ENCODE assay signal across 3 cellular contexts in genomic region chr2:157247068-157247407, GRCh38.
TF ChIP-seq lines count a peak whose summit lies in the region.

No MANE protein-coding gene starts in this region.

TF ChIP-seq in A549, 52 proteins besides CTCF, POLR2A, EP300 and RAD21:
- TF ChIP-seq FOSB (CRISPR knock-in tag; IDR thresholded peaks at IDR 0.05) (peak; percentile 59; the same call in 1 of the 2 replicates), EHF (CRISPR knock-in tag; IDR thresholded peaks at IDR 0.05) (peak; percentile 92; the same call in 1 of the 2 replicates), HOXA7 (CRISPR knock-in tag; IDR thresholded peaks at IDR 0.05) (no peak), CEBPB (IDR thresholded peaks at IDR 0.05) (no peak), ZNF302 (CRISPR knock-in tag; IDR thresholded peaks at IDR 0.05) (peak; percentile 83; the same call in 1 of the 2 replicates), RARB (CRISPR knock-in tag; IDR thresholded peaks at IDR 0.05) (peak; percentile 66; the same call in 1 of the 2 replicates), USF2 (IDR thresholded peaks at IDR 0.05) (no peak), GATA3 (IDR thresholded peaks at IDR 0.05; ENCODE audit: borderline replicate concordance) (no peak), NPAS2 (CRISPR knock-in tag; IDR thresholded peaks at IDR 0.05; ENCODE audit: borderline replicate concordance) (peak; percentile 67; the same call in 1 of the 2 replicates), HOXB13 (CRISPR knock-in tag; IDR thresholded peaks at IDR 0.05; ENCODE audit: low read depth) (peak; percentile 90; the same call in 1 of the 2 replicates), CHD4 (IDR thresholded peaks at IDR 0.05; ENCODE audit: borderline replicate concordance) (no peak), HDAC2 (IDR thresholded peaks at IDR 0.05) (no peak), ZFP36 (IDR thresholded peaks at IDR 0.05; ENCODE audit: borderline replicate concordance, partially characterized antibody) (no peak), HOXB5 (CRISPR knock-in tag; IDR thresholded peaks at IDR 0.05) (peak; percentile 89), MAX (IDR thresholded peaks at IDR 0.05) (no peak; the same call in 1 of the 2 replicates), HMGXB4 (CRISPR knock-in tag; IDR thresholded peaks at IDR 0.05; ENCODE audit: borderline replicate concordance) (no peak), FOXS1 (CRISPR knock-in tag; IDR thresholded peaks at IDR 0.05) (peak; percentile 62; the same call in 1 of the 2 replicates), ATOH8 (CRISPR knock-in tag; IDR thresholded peaks at IDR 0.05; ENCODE audit: low read depth) (peak; percentile 91; the same call in 1 of the 2 replicates), RNF2 (IDR thresholded peaks at IDR 0.05; ENCODE audit: borderline replicate concordance, low read depth) (no peak), HEYL (CRISPR knock-in tag; IDR thresholded peaks at IDR 0.05) (0 out of 2 replicates have a peak, but pooled peaks have one; percentile 67)

TF ChIP-seq in IMR-90, 13 proteins besides CTCF, POLR2A, EP300 and RAD21:
- TF ChIP-seq FOS (IDR thresholded peaks at IDR 0.05; ENCODE audit: low read depth, low read length), result no peak
- TF ChIP-seq MXI1 (IDR thresholded peaks at IDR 0.05; ENCODE audit: borderline replicate concordance, low read depth, low read length), result no peak
- TF ChIP-seq USF2 (IDR thresholded peaks at IDR 0.05; ENCODE audit: low read depth, low read length), result no peak
- TF ChIP-seq CEBPB (IDR thresholded peaks at IDR 0.05; ENCODE audit: low read depth, low read length), result no peak
- TF ChIP-seq CHD1 (IDR thresholded peaks at IDR 0.05; ENCODE audit: low read depth, low read length), result no peak
- TF ChIP-seq RCOR1 (IDR thresholded peaks at IDR 0.05; ENCODE audit: insufficient replicate concordance, low read length), result no peak
- TF ChIP-seq BHLHE40 (IDR thresholded peaks at IDR 0.05; ENCODE audit: low read depth, low read length), result no peak
- no peak for TF ChIP-seq NFE2L2 (IDR thresholded peaks at IDR 0.05; ENCODE audit: low read depth, low read length)
- TF ChIP-seq ELK1 (IDR thresholded peaks at IDR 0.05; ENCODE audit: borderline replicate concordance, low read depth, low read length), result no peak
- no peak for TF ChIP-seq MAZ (IDR thresholded peaks at IDR 0.05; ENCODE audit: borderline replicate concordance, low read depth, low read length)
- no peak for TF ChIP-seq MAFK (IDR thresholded peaks at IDR 0.05; ENCODE audit: low read depth, low read length)
- no peak for TF ChIP-seq RFX5 (IDR thresholded peaks at IDR 0.05; ENCODE audit: low read depth, low read length)
- TF ChIP-seq SMC3 (IDR thresholded peaks at IDR 0.05; ENCODE audit: low read depth, low read length), result no peak

TF ChIP-seq in K562, 482 proteins besides CTCF, POLR2A, EP300 and RAD21 (continues in another document):
- no peak for TF ChIP-seq RNF219 (CRISPR knock-in tag; IDR thresholded peaks at IDR 0.05)
- no peak for TF ChIP-seq POU5F1 (IDR thresholded peaks at IDR 0.05; ENCODE audit: borderline replicate concordance, low read depth, low read length, partially characterized antibody)
- no peak for TF ChIP-seq ZNF586 (CRISPR knock-in tag; conservative IDR thresholded peaks at IDR 0.05)
- no peak for TF ChIP-seq ELK3 (CRISPR knock-in tag; IDR thresholded peaks at IDR 0.05)
- no peak for TF ChIP-seq PHF21A (IDR thresholded peaks at IDR 0.05; ENCODE audit: borderline replicate concordance, low read depth)
- no peak for TF ChIP-seq ZNF431 (CRISPR knock-in tag; IDR thresholded peaks at IDR 0.05)
- no peak for TF ChIP-seq RAD51 (IDR thresholded peaks at IDR 0.05; ENCODE audit: borderline replicate concordance, low read depth)
- no peak for TF ChIP-seq PCBP2 (IDR thresholded peaks at IDR 0.05; ENCODE audit: low read depth, low read length, poor library complexity, severe bottlenecking)
- no peak for TF ChIP-seq CCAR2 (IDR thresholded peaks at IDR 0.05; ENCODE audit: low read depth, low read length)
- no peak for TF ChIP-seq TGIF2 (CRISPR knock-in tag; IDR thresholded peaks at IDR 0.05)
- no peak for TF ChIP-seq SMARCE1 (IDR thresholded peaks at IDR 0.05)
- peak; percentile 51 for TF ChIP-seq TEAD2 (tag; IDR thresholded peaks at IDR 0.05)
- TF ChIP-seq ZNF398 (CRISPR knock-in tag; IDR thresholded peaks at IDR 0.05), result peak; percentile 83
- no peak for TF ChIP-seq TBL1XR1 (IDR thresholded peaks at IDR 0.05; ENCODE audit: low read length in 2 of 2)
- TF ChIP-seq ILK (tag; IDR thresholded peaks at IDR 0.05; ENCODE audit: borderline replicate concordance, low read depth), result peak; percentile 48; the same call in 1 of the 2 replicates
- TF ChIP-seq POLR2G (IDR thresholded peaks at IDR 0.05; ENCODE audit: low read depth, low read length), result no peak
- 0 out of 2 replicates have a peak, but pooled peaks have one; percentile 37 for TF ChIP-seq GATAD2A (IDR thresholded peaks at IDR 0.05)
- no peak for TF ChIP-seq STAT6 (CRISPR knock-in tag; IDR thresholded peaks at IDR 0.05)
- peak; percentile 87 for TF ChIP-seq PTTG1 (tag; IDR thresholded peaks at IDR 0.05; ENCODE audit: low read depth)
- TF ChIP-seq ZFP91 (CRISPR knock-in tag; IDR thresholded peaks at IDR 0.05), result no peak
- TF ChIP-seq BHLHE40 (IDR thresholded peaks at IDR 0.05; ENCODE audit: low read length), result no peak
- no peak for TF ChIP-seq PRMT5 (CRISPR knock-in tag; IDR thresholded peaks at IDR 0.05)
- TF ChIP-seq USF2 (CRISPR knock-in tag; IDR thresholded peaks at IDR 0.05), result no peak
- TF ChIP-seq MEF2A (IDR thresholded peaks at IDR 0.05; ENCODE audit: control insufficient read depth, low read depth, low read length), result no peak
- TF ChIP-seq MLLT1 (IDR thresholded peaks at IDR 0.05), result no peak
- TF ChIP-seq RBFOX2 (IDR thresholded peaks at IDR 0.05; ENCODE audit: low read depth, low read length), result no peak
- TF ChIP-seq GTF3C2 (IDR thresholded peaks at IDR 0.05; ENCODE audit: borderline replicate concordance, extremely low read depth, insufficient read length), result no peak
- peak; percentile 88 for TF ChIP-seq PTRF (tag; IDR thresholded peaks at IDR 0.05)
- no peak for TF ChIP-seq CEBPG (CRISPR knock-in tag; IDR thresholded peaks at IDR 0.05)
- TF ChIP-seq CEBPG (tag; conservative IDR thresholded peaks at IDR 0.05 in 1 of 2, IDR thresholded peaks at IDR 0.05 in 1 of 2), result no peak
- no peak for TF ChIP-seq ZNF830 (CRISPR knock-in tag; IDR thresholded peaks at IDR 0.05)
